ENCODE assay signal across 8 cellular contexts in genomic region chr1:228445867-228446584, GRCh38. TPM values are rescaled to one million over a fixed set of nuclear protein-coding genes. Genes with fewer than 3 reads are reported as not detected.
A peak's percentile ranks its signal among the peaks of the same experiment; 100 is the strongest.
DNase-seq lines count a peak whose midpoint lies in the region; ATAC-seq, FAIRE-seq and TF ChIP-seq lines count a peak whose summit lies in the region.

No MANE protein-coding gene starts in this region.

- FAIRE-seq in A549 (lab: Jason Lieb, UNC): no peak

- no peak for TF ChIP-seq CTCF in A549 (IDR thresholded peaks at IDR 0.05)
- no peak for TF ChIP-seq CTCF in kidney epithelial cell (IDR thresholded peaks at IDR 0.05; ENCODE audit: insufficient read depth, low read length, poor library complexity, severe bottlenecking)

- 55% methylated on average over 50 of the region's 50 CpGs for WGBS in A549 (ENCODE audit: missing lambda C conversion rate)

- no peak for TF ChIP-seq EP300 in A549 (IDR thresholded peaks at IDR 0.05)

- CTCF ChIA-PET in A549 (lab: Yijun Ruan, JAX): interaction anchor here (0.6 to 1.2 kb wide), 4 partner anchors 14 to 488 kb away, joined by 3 to 5 read pairs (median 4); no protein-coding TSS in a partner anchor

- H3K36me3 ChIP-seq in kidney epithelial cell (ENCODE audit: control insufficient read depth, insufficient read depth, low read length): no peaks in the 10 kb centered on the region

- DNase-seq in A549 (ENCODE audit: low read depth in 1 of 2, low spot score in 1 of 2): peak; percentile 39 to 70
- DNase-seq in NCI-H510A treated with DMSO at 0.1 percent for 48 hours (lab: John Stamatoyannopoulos, UW): peak; percentile 32
- DNase-seq in central memory CD4-positive, alpha-beta T cell: peak; percentile 26
- DNase-seq in kidney epithelial cell (ENCODE audit: low read depth): no peak
- DNase-seq in stimulated activated CD4-positive, alpha-beta T cell treated with anti-CD3 and anti-CD28 coated beads, Interleukin-2, amount 100 ng/mL, for 24 hours: peak; percentile 36 to 55

- H3K4me3 ChIP-seq in A549 (peak overlapping the region; percentile 36), kidney epithelial cell (ENCODE audit: low read depth, low read length) (peak overlapping the region; percentile 41)

- H3K9me3 ChIP-seq in A549: no peaks in the 10 kb centered on the region

- POLR2A ChIA-PET in A549 (lab: Yijun Ruan, JAX): no interaction called here

- H3K4me1 ChIP-seq in A549: 0 out of 3 replicates have a peak, but pooled peaks cover 4% of the 10 kb centered on the region

- TF ChIP-seq RAD21 in A549 (conservative IDR thresholded peaks at IDR 0.05 in 1 of 2, IDR thresholded peaks at IDR 0.05 in 1 of 2): no peak

- H3K4me2 ChIP-seq in A549: peak overlapping the region; percentile 87

- ATAC-seq in A549: peak; percentile 40 to 78; a peak in 5 of 6 replicates
- ATAC-seq in GM18858 (IDR thresholded peaks at IDR 0.05; ENCODE audit: unreplicated experiment): peak; percentile 66
- ATAC-seq in GM21423 (IDR thresholded peaks at IDR 0.05; ENCODE audit: unreplicated experiment): no peak
- ATAC-seq in GM21381 (IDR thresholded peaks at IDR 0.05; ENCODE audit: unreplicated experiment): no peak

- no peak for TF ChIP-seq POLR2A in A549 (IDR thresholded peaks at IDR 0.05; ENCODE audit: low read length)

- peak overlapping the region in 1 of 2 experiments; percentile 72; a peak in 4 of 6 replicates for H3K27ac ChIP-seq in A549

- peaks cover 4% of the 10 kb centered on the region for H3K27me3 ChIP-seq in kidney epithelial cell (ENCODE audit: control insufficient read depth, insufficient read depth, low read length)

TF ChIP-seq in A549, 52 proteins besides CTCF, POLR2A, EP300 and RAD21:
- TF ChIP-seq ZFP36 (IDR thresholded peaks at IDR 0.05; ENCODE audit: borderline replicate concordance, partially characterized antibody): no peak
- TF ChIP-seq MAX (IDR thresholded peaks at IDR 0.05): peak; percentile 58
- no peak for TF ChIP-seq ESRRA (IDR thresholded peaks at IDR 0.05; ENCODE audit: borderline replicate concordance, low read length)
- no peak for TF ChIP-seq PBX3 (IDR thresholded peaks at IDR 0.05)
- no peak for TF ChIP-seq ZC3H11A (IDR thresholded peaks at IDR 0.05)
- no peak for TF ChIP-seq TP53 (CRISPR knock-in tag; IDR thresholded peaks at IDR 0.05)
- no peak for TF ChIP-seq HES2 (IDR thresholded peaks at IDR 0.05)
- TF ChIP-seq NR3C1 (IDR thresholded peaks at IDR 0.05): no peak
- TF ChIP-seq HMGXB4 (CRISPR knock-in tag; IDR thresholded peaks at IDR 0.05; ENCODE audit: borderline replicate concordance): no peak
- no peak for TF ChIP-seq ELK1 (IDR thresholded peaks at IDR 0.05; ENCODE audit: low read depth, low read length)
- no peak for TF ChIP-seq BHLHE40 (IDR thresholded peaks at IDR 0.05; ENCODE audit: low read depth, low read length)
- no peak for TF ChIP-seq RNF2 (IDR thresholded peaks at IDR 0.05; ENCODE audit: borderline replicate concordance, low read depth)
- TF ChIP-seq JUNB (IDR thresholded peaks at IDR 0.05): no peak
- TF ChIP-seq USF2 (IDR thresholded peaks at IDR 0.05): peak; percentile 67
- no peak for TF ChIP-seq E2F6 (IDR thresholded peaks at IDR 0.05; ENCODE audit: borderline replicate concordance, low read depth)
- no peak for TF ChIP-seq BCL3 (IDR thresholded peaks at IDR 0.05)
- no peak for TF ChIP-seq GATA3 (IDR thresholded peaks at IDR 0.05; ENCODE audit: borderline replicate concordance)

RNA-seq across cellular contexts. Expression of gene TRIM17, which starts 29.4 kb away (rescaled TPM):
- not detected in 2 replicates for polyA plus RNA-seq in A549 (2011; rRNA removed)
- polyA plus RNA-seq in A549 (2012; cell fraction: cytosol; rRNA removed): not detected in 2 replicates
- 0.04 TPM in 1 of 2 replicates, not detected in the other for polyA plus RNA-seq in A549 (2012; cell fraction: nucleus; rRNA removed)
- not detected in 3 replicates for polyA plus RNA-seq in A549 (2017; fragmentation: RNase III; extraction: RNeasy Plus Mini Kit Qiagen cat#74134 plus additional on column Dnase treatment)
- not detected in 2 replicates for polyA minus RNA-seq in A549 (2011; rRNA and poly(A)+ RNA removed)
- total RNA-seq in kidney epithelial cell: 4.6 and 6.1 TPM in 2 replicates

RNA-seq across cellular contexts. Expression of gene TRIM11, which starts 39.4 kb away (rescaled TPM):
- polyA plus RNA-seq in A549 (2011; rRNA removed) (9.3 and 9.9 TPM in 2 replicates), A549 (2017; fragmentation: RNase III; extraction: RNeasy Plus Mini Kit Qiagen cat#74134 plus additional on column Dnase treatment) (18.8 to 20.1 TPM (median 20.1 TPM) in 3 replicates)
- 12.2 and 16.1 TPM in 2 replicates for polyA plus RNA-seq in A549 (2012; cell fraction: cytosol; rRNA removed)
- 41.5 and 54.1 TPM in 2 replicates for polyA plus RNA-seq in A549 (2012; cell fraction: nucleus; rRNA removed)
- 15.7 and 16.0 TPM in 2 replicates for polyA minus RNA-seq in A549 (2011; rRNA and poly(A)+ RNA removed)
- total RNA-seq in kidney epithelial cell: 47.0 and 59.9 TPM in 2 replicates

RNA-seq across cellular contexts. Expression of gene RNF187, which starts 41.2 kb away (rescaled TPM):
- polyA plus RNA-seq in A549 (2011; rRNA removed) (63.9 and 82.8 TPM in 2 replicates), A549 (2017; fragmentation: RNase III; extraction: RNeasy Plus Mini Kit Qiagen cat#74134 plus additional on column Dnase treatment) (52.7 to 67.5 TPM (median 64.5 TPM) in 3 replicates)
- polyA plus RNA-seq in A549 (2012; cell fraction: cytosol; rRNA removed): 54.8 and 62.8 TPM in 2 replicates
- polyA plus RNA-seq in A549 (2012; cell fraction: nucleus; rRNA removed): 45.0 and 45.5 TPM in 2 replicates
- 60.3 and 74.0 TPM in 2 replicates for polyA minus RNA-seq in A549 (2011; rRNA and poly(A)+ RNA removed)
- 128 and 136 TPM in 2 replicates for total RNA-seq in kidney epithelial cell

Comparison
In these comparisons a context has a peak if more than half of its experiments do, and no peak if none do; other contexts are left out.
1. ATAC-seq: peak in A549 (2 of 2) and GM18858 (single experiment); none in GM21423 (single experiment) and GM21381 (single experiment).